ENCODE assay signal across 12 cellular contexts in the genomic region with DNA sequence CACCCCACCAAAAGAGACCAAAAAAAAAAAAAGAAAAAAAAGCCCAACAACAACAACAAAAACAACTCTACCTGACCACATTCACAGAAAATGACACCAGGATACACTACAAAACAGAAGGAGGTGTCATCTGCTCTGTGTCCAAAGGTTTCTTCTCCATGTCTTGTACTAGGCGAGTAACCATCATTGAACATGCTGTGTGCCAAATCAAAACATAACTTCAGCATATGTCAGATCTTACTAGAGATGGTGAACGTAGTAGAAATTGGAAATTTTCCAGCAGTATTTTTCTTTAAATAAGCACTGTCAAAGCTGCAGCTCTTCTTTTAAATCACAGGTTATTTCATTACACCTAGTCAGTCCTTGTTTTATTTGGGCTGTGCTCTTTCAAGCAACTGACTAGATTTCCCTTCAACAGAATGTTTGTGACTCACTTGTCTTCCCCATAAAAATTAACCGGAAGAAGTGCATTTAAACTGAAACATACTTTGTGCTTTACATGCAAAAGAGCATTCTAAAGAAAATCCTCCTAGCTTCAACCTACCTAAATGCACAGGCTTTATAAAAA. TPM values are rescaled to one million over a fixed set of nuclear protein-coding genes. Genes with fewer than 3 reads are reported as not detected.
A peak's percentile ranks its signal among the peaks of the same experiment; 100 is the strongest.
DNase-seq lines count a peak whose midpoint lies in the region; ATAC-seq and FAIRE-seq lines count a peak whose summit lies in the region.
"Had no signal": no experiment of that assay in that cellular context is flagged by ENCODE, and none has a peak within 500 bp of the region (broad histone marks: within the 10 kb centered on the region; RNA-seq: fewer than 3 reads in every experiment).

No MANE protein-coding gene starts in this region.

- peak overlapping the region; percentile 34 for H3K4me2 ChIP-seq in GM23248 (ENCODE audit: unreplicated experiment)
- H3K4me2 ChIP-seq: neural progenitor cell had no signal

- in situ Hi-C loops in GM23248 (cut with MboI), result no loop called here

- 44 to 55% methylated on average over 3 of the region's 3 CpGs for WGBS in GM23248 (ENCODE audit: low coverage in 1 of 2, low lambda C conversion rate in 2 of 2, missing lambda C conversion rate in 2 of 2), 2 experiments

- H3K36me3 ChIP-seq in CD4-positive, CD25-positive, alpha-beta regulatory T cell (ENCODE audit: control insufficient read depth, insufficient read depth, low read length), result peaks cover 38% of the 10 kb centered on the region
- peaks cover 35% of the 10 kb centered on the region for H3K36me3 ChIP-seq in GM23248 (ENCODE audit: low read depth)
- H3K36me3 ChIP-seq: neural progenitor cell had no signal

- peak overlapping the region; percentile 20 for H3K27ac ChIP-seq in CD4-positive, CD25-positive, alpha-beta regulatory T cell (ENCODE audit: insufficient read depth, low read length, poor library complexity, severe bottlenecking)
- H3K27ac ChIP-seq in GM23248, result peak overlapping the region; percentile 29
- H3K27ac ChIP-seq: coronary artery, neural progenitor cell had no signal

- peaks cover 8% of the 10 kb centered on the region; the same call in 1 of the 2 replicates for H4K20me1 ChIP-seq in GM23248 (ENCODE audit: insufficient read depth)

- H3K9me2 ChIP-seq in GM23248 (ENCODE audit: insufficient read depth), result no peaks in the 10 kb centered on the region

- H3K27me3 Mint-ChIP-seq in CD4-positive, CD25-positive, alpha-beta regulatory T cell, result no peaks in the 10 kb centered on the region
- no peaks in the 10 kb centered on the region for H3K27me3 Mint-ChIP-seq in activated T-helper 17 cell treated with anti-CD3 and anti-CD28 coated beads, Interleukin-2, amount 50 U/mL, for 72 hours

- no peaks in the 10 kb centered on the region for H3K9me3 ChIP-seq in CD4-positive, CD25-positive, alpha-beta regulatory T cell (ENCODE audit: control insufficient read depth in 2 of 2, low read length in 2 of 2)
- H3K9me3 ChIP-seq in GM23248 (ENCODE audit: low read depth), result no peaks in the 10 kb centered on the region

- H3K4me1 ChIP-seq in CD4-positive, CD25-positive, alpha-beta regulatory T cell (ENCODE audit: control insufficient read depth, insufficient read depth, low read length, poor library complexity, severe bottlenecking), result peaks cover 17% of the 10 kb centered on the region
- H3K4me1 ChIP-seq in GM23248 (ENCODE audit: insufficient read depth), result peaks cover 40% of the 10 kb centered on the region
- H3K4me1 ChIP-seq: neural progenitor cell had no signal

- H3K9me3 Mint-ChIP-seq in CD4-positive, CD25-positive, alpha-beta regulatory T cell, result no peaks in the 10 kb centered on the region
- H3K9me3 Mint-ChIP-seq in activated T-helper 17 cell treated with anti-CD3 and anti-CD28 coated beads, Interleukin-2, amount 50 U/mL, for 72 hours, result no peaks in the 10 kb centered on the region
- H3K9me3 Mint-ChIP-seq: neural progenitor cell had no signal

- ATAC-seq in CD4-positive, CD25-positive, alpha-beta regulatory T cell (ENCODE audit: low read depth in 2 of 2), result no peak
- ATAC-seq in activated T-helper 17 cell treated with anti-CD3 and anti-CD28 coated beads, Interleukin-2, amount 50 U/mL, for 72 hours (replicated peaks), result peak; percentile 75
- ATAC-seq in HG02678 (IDR thresholded peaks at IDR 0.05; ENCODE audit: unreplicated experiment) (no peak), GM18907 (IDR thresholded peaks at IDR 0.05; ENCODE audit: unreplicated experiment) (no peak)

- H3K36me3 Mint-ChIP-seq in CD4-positive, CD25-positive, alpha-beta regulatory T cell, result peaks cover 34% of the 10 kb centered on the region
- H3K36me3 Mint-ChIP-seq in activated T-helper 17 cell treated with anti-CD3 and anti-CD28 coated beads, Interleukin-2, amount 50 U/mL, for 72 hours (ENCODE audit: low read depth), result peaks cover 71% of the 10 kb centered on the region

- H3K4me3 ChIP-seq in CD4-positive, CD25-positive, alpha-beta regulatory T cell (ENCODE audit: low read depth, low read length), result no peak overlapping the region
- H3K4me3 ChIP-seq in GM23248, result no peak overlapping the region
- H3K4me3 ChIP-seq: coronary artery, neural progenitor cell had no signal

- H3K27ac Mint-ChIP-seq in CD4-positive, CD25-positive, alpha-beta regulatory T cell, result peak overlapping the region; percentile 12 to 78 (median 54)
- H3K27ac Mint-ChIP-seq in activated T-helper 17 cell treated with anti-CD3 and anti-CD28 coated beads, Interleukin-2, amount 50 U/mL, for 72 hours, result peak overlapping the region; percentile 80
- H3K27ac Mint-ChIP-seq: neural progenitor cell had no signal

- H3K4me1 Mint-ChIP-seq in CD4-positive, CD25-positive, alpha-beta regulatory T cell, result peaks cover 31 to 70% (median 62%) of the 10 kb centered on the region in 4 donors
- peaks cover 46% of the 10 kb centered on the region for H3K4me1 Mint-ChIP-seq in activated T-helper 17 cell treated with anti-CD3 and anti-CD28 coated beads, Interleukin-2, amount 50 U/mL, for 72 hours
- H3K4me1 Mint-ChIP-seq: neural progenitor cell had no signal

- H3K27me3 ChIP-seq in CD4-positive, CD25-positive, alpha-beta regulatory T cell (ENCODE audit: control insufficient read depth, insufficient read depth, low read length), result no peaks in the 10 kb centered on the region
- no peaks in the 10 kb centered on the region for H3K27me3 ChIP-seq in GM23248 (replicated peaks; ENCODE audit: insufficient read depth)
- H3K27me3 ChIP-seq: neural progenitor cell had no signal

- no peak for DNase-seq in CD4-positive, CD25-positive, alpha-beta regulatory T cell
- DNase-seq in GM23248 (peak; percentile 54), amniotic stem cell (lab: John Stamatoyannopoulos, UW) (no peak), NCI-H345 treated with DMSO at 0.1 percent for 48 hours (lab: John Stamatoyannopoulos, UW; ENCODE audit: unreplicated experiment) (no peak)
- DNase-seq: NCI-H2107, SIG-M5 had no signal

- no peak overlapping the region for H3K9ac ChIP-seq in GM23248
- H3K9ac ChIP-seq: neural progenitor cell had no signal

- H3K79me2 ChIP-seq in GM23248 (ENCODE audit: insufficient read depth), result peaks cover 100% of the 10 kb centered on the region

- H3F3A ChIP-seq in GM23248 (ENCODE audit: insufficient read depth), result peaks cover 44% of the 10 kb centered on the region

- no peak overlapping the region for H2AFZ ChIP-seq in GM23248
- H2AFZ ChIP-seq: neural progenitor cell had no signal

- peak overlapping the region in 3 of 4 donors; percentile 3 to 68 (median 41) for H3K4me3 Mint-ChIP-seq in CD4-positive, CD25-positive, alpha-beta regulatory T cell
- H3K4me3 Mint-ChIP-seq in activated T-helper 17 cell treated with anti-CD3 and anti-CD28 coated beads, Interleukin-2, amount 50 U/mL, for 72 hours, result peak overlapping the region; percentile 54
- H3K4me3 Mint-ChIP-seq: neural progenitor cell had no signal

- FAIRE-seq in islet of Langerhans (lab: Jason Lieb, UNC), result peak; percentile 51

RNA-seq across cellular contexts. Expression of gene MSL2, which starts 46.5 kb away (rescaled TPM):
- 146 TPM for total RNA-seq in CD4-positive, CD25-positive, alpha-beta regulatory T cell
- 10 to 100 TPM; 31.2 to 52.1 (median 35.4) TPM for polyA plus RNA-seq in CD4-positive, CD25-positive, alpha-beta regulatory T cell
- 11.1 and 15.2 TPM in 2 replicates for total RNA-seq in GM23248 (2014; rRNA removed; shearing (Covaris generic))
- polyA plus RNA-seq in GM23248 (2016; fragmentation: Nextera tagmentation; extraction: Ambion mirVana), result 3.3 and 3.5 TPM in 2 replicates
- total RNA-seq in activated T-helper 17 cell treated with anti-CD3 and anti-CD28 coated beads, Interleukin-2, amount 50 U/mL, for 72 hours, result 10 to 100 TPM; 43.0 to 55.0 TPM
